Comparison of ENCODE assay signal across 8 cellular contexts in the genomic region with DNA sequence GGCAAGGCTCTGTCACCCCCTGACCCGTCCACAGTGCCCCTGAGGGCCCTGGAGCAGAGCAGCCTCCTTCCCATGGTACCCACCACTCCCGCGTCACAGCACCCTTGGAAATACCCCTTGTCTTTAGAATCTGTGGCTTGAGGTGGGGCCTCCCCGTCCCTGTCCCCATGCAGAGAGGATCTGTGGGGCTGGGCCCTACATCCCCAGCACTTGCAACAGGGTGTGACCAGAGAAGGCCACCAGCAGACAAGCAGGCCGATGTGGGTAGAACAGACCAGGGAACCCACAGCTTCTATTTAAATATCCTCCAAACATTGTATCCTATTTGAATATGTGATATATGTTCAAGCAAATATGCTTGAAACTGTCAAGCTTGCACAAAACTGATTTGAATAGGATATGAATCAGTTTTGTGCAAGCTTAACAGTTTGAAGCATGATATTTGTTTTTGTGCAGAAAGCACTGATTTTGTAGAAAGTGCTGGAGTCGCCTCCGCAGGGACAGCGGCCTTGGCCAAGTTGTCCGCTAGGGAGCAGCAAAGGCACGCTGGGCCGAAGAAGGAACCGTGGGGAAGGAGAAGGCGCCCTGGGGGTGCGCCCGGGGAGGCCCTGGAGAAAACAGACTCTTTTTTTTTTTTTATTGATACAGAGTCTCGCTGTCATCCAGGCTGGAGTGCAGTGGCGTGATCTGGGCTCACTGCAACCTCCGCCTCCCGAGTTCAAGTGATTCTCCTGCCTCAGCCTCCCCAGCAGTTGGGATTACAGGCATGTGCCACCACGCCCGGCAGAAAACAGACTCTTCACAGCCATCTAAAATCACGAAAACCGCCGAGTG. TPM values are rescaled to one million over a fixed set of nuclear protein-coding genes. Genes with fewer than 3 reads are reported as not detected.
DNase-seq lines count a peak whose midpoint lies in the region; ATAC-seq, FAIRE-seq and TF ChIP-seq lines count a peak whose summit lies in the region.

No MANE protein-coding gene starts in this region.

- peaks cover 3% of the 10 kb centered on the region for H3K36me3 Mint-ChIP-seq in endothelial cell (ENCODE audit: low read depth, unreplicated experiment)
- H3K36me3 Mint-ChIP-seq in nephron (ENCODE audit: low read depth): no peaks in the 10 kb centered on the region
- peaks cover 0 to 3% (median 0%) of the 10 kb centered on the region in 3 donors for H3K36me3 Mint-ChIP-seq in immature natural killer cell

- H3K4me3 Mint-ChIP-seq in endothelial cell (ENCODE audit: unreplicated experiment): no peak overlapping the region
- H3K4me3 Mint-ChIP-seq in nephron: peak overlapping the region; percentile 79 to 83 (median 81)
- peak overlapping the region in 1 of 5 donors; percentile 60 for H3K4me3 Mint-ChIP-seq in immature natural killer cell

- no peaks in the 10 kb centered on the region for H4K20me1 ChIP-seq in SU-DHL-6 (ENCODE audit: low read depth, low read length)

- no peak overlapping the region for H3K4me3 ChIP-seq in SU-DHL-6 (ENCODE audit: insufficient read depth, low read length, poor library complexity, severe bottlenecking)

- TF ChIP-seq CTCF in SU-DHL-6 (IDR thresholded peaks at IDR 0.05; ENCODE audit: insufficient read depth, low read length, poor library complexity, severe bottlenecking) (peak; percentile 21), endothelial cell (IDR thresholded peaks at IDR 0.05; ENCODE audit: unreplicated experiment) (peak; percentile 68), nephron (IDR thresholded peaks at IDR 0.05; ENCODE audit: unreplicated experiment in 3 of 3) (peak; percentile 86 to 91 (median 87))

- H3K27me3 Mint-ChIP-seq in endothelial cell (ENCODE audit: unreplicated experiment) (peaks cover 6% of the 10 kb centered on the region), nephron (ENCODE audit: low read depth) (peaks cover 16% of the 10 kb centered on the region), immature natural killer cell (ENCODE audit: low read depth in 3 of 3) (peaks cover 2 to 23% (median 17%) of the 10 kb centered on the region in 3 donors)

- H3K27me3 ChIP-seq in SU-DHL-6 (ENCODE audit: low read length): no peaks in the 10 kb centered on the region

- no peaks in the 10 kb centered on the region for H3K9me3 ChIP-seq in SU-DHL-6 (ENCODE audit: insufficient read depth, low read length)

- ATAC-seq in HG02798 (IDR thresholded peaks at IDR 0.05; ENCODE audit: poor library complexity, unreplicated experiment): peak; percentile 43

- H3K9ac ChIP-seq in SU-DHL-6 (ENCODE audit: low read length): no peak overlapping the region

- H3K4me1 Mint-ChIP-seq in endothelial cell (ENCODE audit: unreplicated experiment) (peaks cover 3% of the 10 kb centered on the region), nephron (peaks cover 5% of the 10 kb centered on the region), immature natural killer cell (peaks cover 2 to 6% of the 10 kb centered on the region in 2 donors)

- H3K9me2 ChIP-seq in SU-DHL-6 (replicated peaks; ENCODE audit: insufficient read depth, low read length): no peaks in the 10 kb centered on the region

- peak; percentile 73 for DNase-seq in activated CD4-positive, alpha-beta T cell treated with anti-CD3 and anti-CD28 coated beads for 48 hours
- DNase-seq in activated CD4-positive, alpha-beta T cell treated with anti-CD3 and anti-CD28 coated beads, Interleukin-2, amount 50 U/mL, for 1 hour: no peak
- DNase-seq in endothelial cell (ENCODE audit: low spot score) (peak; percentile 72), RCC 7860 (ENCODE audit: low spot score) (no peak), immature natural killer cell (no peak)

- no peak overlapping the region for H3K4me2 ChIP-seq in SU-DHL-6 (ENCODE audit: low read depth, low read length, poor library complexity, severe bottlenecking)

- no peaks in the 10 kb centered on the region for H3K79me2 ChIP-seq in SU-DHL-6 (ENCODE audit: insufficient read depth, low read length)

- H3K27ac ChIP-seq in SU-DHL-6 (ENCODE audit: low read depth, low read length): no peak overlapping the region

- H2AFZ ChIP-seq in SU-DHL-6 (ENCODE audit: low read depth, low read length, severe bottlenecking): no peak overlapping the region

- H3F3A ChIP-seq in SU-DHL-6 (ENCODE audit: insufficient read depth): no peaks in the 10 kb centered on the region

- no peak for FAIRE-seq in RCC 7860 (lab: Jason Lieb, UNC)

- H3K27ac Mint-ChIP-seq in endothelial cell (ENCODE audit: unreplicated experiment) (no peak overlapping the region), nephron (no peak overlapping the region), immature natural killer cell (no peak overlapping the region)

- H3K36me3 ChIP-seq in SU-DHL-6 (ENCODE audit: low read length): no peaks in the 10 kb centered on the region

- H3K9me3 Mint-ChIP-seq in endothelial cell (ENCODE audit: unreplicated experiment) (no peaks in the 10 kb centered on the region), nephron (no peaks in the 10 kb centered on the region), immature natural killer cell (peaks cover 0 to 3% (median 0%) of the 10 kb centered on the region in 6 donors)

RNA-seq across cellular contexts. Expression of gene CFAP46, which starts 2.2 kb away (rescaled TPM):
- 0.95 TPM for total RNA-seq in endothelial cell (ENCODE audit: unreplicated experiment)
- polyA plus RNA-seq in immature natural killer cell: not detected

Comparison
In these comparisons a context has a peak if more than half of its experiments do, and no peak if none do; other contexts are left out.
1. DNase-seq: peak in activated CD4-positive, alpha-beta T cell treated with anti-CD3 and anti-CD28 coated beads for 48 hours (single experiment) and endothelial cell (single experiment); none in activated CD4-positive, alpha-beta T cell treated with anti-CD3 and anti-CD28 coated beads, Interleukin-2, amount 50 U/mL, for 1 hour (single experiment), RCC 7860 (single experiment) and immature natural killer cell (0 of 3).
2. CTCF ChIP-seq: peak in every context shown above with its lines; median percentile 87 in nephron; 68 in endothelial cell; 21 in SU-DHL-6.